Comparison of ENCODE assay signal across 8 cellular contexts in genomic region chr10:91410638-91411367, GRCh38. TPM values are rescaled to one million over a fixed set of nuclear protein-coding genes. Genes with fewer than 3 reads are reported as not detected.
DNase-seq lines count a peak whose midpoint lies in the region; ATAC-seq and TF ChIP-seq lines count a peak whose summit lies in the region.

No MANE protein-coding gene starts in this region.

- H3K4me3 ChIP-seq in AG09309 (ENCODE audit: control insufficient read depth, low read depth, low read length) (peak overlapping the region; percentile 81), liver (ENCODE audit: low read depth in 1 of 3, low read length in 3 of 3) (peak overlapping the region; percentile 67 to 79 (median 75))

- peak overlapping the region; percentile 80 for H3K27ac ChIP-seq in caudate nucleus (ENCODE audit: low read depth, low read length)
- peak overlapping the region; percentile 77 to 86 for H3K27ac ChIP-seq in liver (ENCODE audit: low read depth in 1 of 2, low read length in 2 of 2)

- H3K9ac ChIP-seq in liver (ENCODE audit: low read depth in 1 of 2, low read length in 2 of 2): peak overlapping the region; percentile 72 to 76

- WGBS in liver: 8% methylated on average over 25 of the region's 25 CpGs

- peaks cover 0 to 10% (median 2%) of the 10 kb centered on the region in 4 donors for H3K4me1 ChIP-seq in liver (ENCODE audit: control insufficient read depth in 4 of 4, insufficient read depth in 4 of 4, low read length in 3 of 4)

- peak; percentile 2 for ATAC-seq in GM21786 (IDR thresholded peaks at IDR 0.05; ENCODE audit: unreplicated experiment)
- no peak for ATAC-seq in GM21528 (IDR thresholded peaks at IDR 0.05; ENCODE audit: low FRiP score, unreplicated experiment)
- no peak for ATAC-seq in GM19023 (IDR thresholded peaks at IDR 0.05; ENCODE audit: unreplicated experiment)

- no peak for TF ChIP-seq CTCF in AG09309 (IDR thresholded peaks at IDR 0.05; ENCODE audit: control insufficient read depth, insufficient read depth, low read depth, low read length, missing control alignments)
- TF ChIP-seq CTCF in liver (IDR thresholded peaks at IDR 0.05; ENCODE audit: low read depth, low read length, missing input control): no peak

- no peak for TF ChIP-seq RAD21 in liver (IDR thresholded peaks at IDR 0.05)

- H3K27me3 ChIP-seq in liver (ENCODE audit: control insufficient read depth in 4 of 4, insufficient read depth in 4 of 4, low read length in 3 of 4): no peaks in the 10 kb centered on the region

- DNase-seq in AG09309 (ENCODE audit: low read depth) (no peak), SK-N-DZ (ENCODE audit: low spot score) (peak; percentile 60), caudate nucleus (lab: John Stamatoyannopoulos, UW) (peak in 31 of 61 donors; percentile 10 to 80 (median 48))
- peak; percentile 47 for DNase-seq in stimulated activated CD8-positive, alpha-beta memory T cell treated with anti-CD3 and anti-CD28 coated beads, Interleukin-4, amount 100 ng/mL, for 48 hours

- H3K36me3 ChIP-seq in liver (ENCODE audit: control insufficient read depth in 4 of 4, insufficient read depth in 3 of 4, low read depth in 1 of 4, low read length in 3 of 4): no peaks in the 10 kb centered on the region

- H3K9me3 ChIP-seq in liver (ENCODE audit: control insufficient read depth in 4 of 4, low read length in 3 of 4): no peaks in the 10 kb centered on the region

TF ChIP-seq in liver, 16 proteins besides CTCF, POLR2A, EP300 and RAD21:
- TF ChIP-seq RXRA (IDR thresholded peaks at IDR 0.05): no peak
- no peak for TF ChIP-seq HNF4G (IDR thresholded peaks at IDR 0.05)

RNA-seq across cellular contexts. Expression of gene HECTD2, which starts 0.7 kb away (rescaled TPM):
- polyA plus RNA-seq in SK-N-DZ (2014; cell fraction: cytosol; rRNA removed): 19.5 and 20.5 TPM in 2 replicates
- 40.3 and 45.1 TPM in 2 replicates for polyA plus RNA-seq in SK-N-DZ (2014; cell fraction: nucleus; rRNA removed)
- total RNA-seq in liver: 1 to 10 TPM; 4.4 to 5.0 TPM
- polyA plus RNA-seq in liver: 1 to 10 TPM; 1.0 to 2.0 TPM
